ENCODE assay signal across 8 cellular contexts in genomic region chr9:4796988-4797956, GRCh38. TPM values are rescaled to one million over a fixed set of nuclear protein-coding genes. Genes with fewer than 3 reads are reported as not detected.
DNase-seq lines count a peak whose midpoint lies in the region; ATAC-seq lines count a peak whose summit lies in the region.

No MANE protein-coding gene starts in this region.

- peak overlapping the region; percentile 52; the same call in 1 of the 2 replicates for H3K27ac ChIP-seq in SK-N-MC
- H3K27ac ChIP-seq in skeletal muscle tissue (ENCODE audit: low read depth, low read length) = peak overlapping the region; percentile 34

- peaks cover 30 to 35% (median 31%) of the 10 kb centered on the region in 3 donors for H3K4me1 ChIP-seq in skeletal muscle tissue (ENCODE audit: control insufficient read depth in 3 of 3, insufficient read depth in 3 of 3, low read length in 3 of 3)

- H3K36me3 Mint-ChIP-seq in activated naive CD4-positive, alpha-beta T cell treated with anti-CD3 and anti-CD28 coated beads, Interleukin-2, amount 50 U/mL, for 72 hours = peaks cover 0 to 17% of the 10 kb centered on the region in 2 donors

- H3K9me3 Mint-ChIP-seq in activated naive CD4-positive, alpha-beta T cell treated with anti-CD3 and anti-CD28 coated beads, Interleukin-2, amount 50 U/mL, for 72 hours = peaks cover 0 to 10% of the 10 kb centered on the region in 2 donors

- DNase-seq in NCI-H2107 treated with DMSO at 0.1 percent for 48 hours (lab: John Stamatoyannopoulos, UW; ENCODE audit: unreplicated experiment) (peak; percentile 21), NCI-H2107 (lab: John Stamatoyannopoulos, UW) (no peak), HT-29 (ENCODE audit: low spot score) (peak; percentile 62), SK-N-MC (ENCODE audit: low read depth, low spot score) (no peak), foreskin melanocyte (peak; percentile 29)
- no peak for DNase-seq in activated naive CD4-positive, alpha-beta T cell treated with anti-CD3 and anti-CD28 coated beads, Interleukin-2, amount 50 U/mL, for 72 hours (ENCODE audit: low spot score in 2 of 2)

- H3K27ac Mint-ChIP-seq in activated naive CD4-positive, alpha-beta T cell treated with anti-CD3 and anti-CD28 coated beads, Interleukin-2, amount 50 U/mL, for 72 hours = no peak overlapping the region

- H3K9me3 ChIP-seq in SK-N-MC (ENCODE audit: low read depth, low read length) (no peaks in the 10 kb centered on the region), skeletal muscle tissue (ENCODE audit: control insufficient read depth in 3 of 3, low read length in 3 of 3) (no peaks in the 10 kb centered on the region)

- H3K36me3 ChIP-seq in SK-N-MC (ENCODE audit: insufficient read depth, low read length) (no peaks in the 10 kb centered on the region), skeletal muscle tissue (ENCODE audit: control insufficient read depth in 3 of 3, insufficient read depth in 3 of 3, low read length in 3 of 3) (no peaks in the 10 kb centered on the region)

- H3K9ac ChIP-seq in SK-N-MC (ENCODE audit: insufficient read length) (no peak overlapping the region), skeletal muscle tissue (ENCODE audit: low read depth in 1 of 3, low read length in 3 of 3) (no peak overlapping the region)

- no peaks in the 10 kb centered on the region for H3K27me3 ChIP-seq in skeletal muscle tissue (ENCODE audit: control insufficient read depth in 3 of 3, insufficient read depth in 3 of 3, low read length in 3 of 3)

- peak overlapping the region; percentile 14; the same call in 1 of the 2 replicates for H3K4me3 ChIP-seq in SK-N-MC
- no peak overlapping the region for H3K4me3 ChIP-seq in skeletal muscle tissue (ENCODE audit: low read length in 3 of 3)

- no peak for ATAC-seq in activated naive CD4-positive, alpha-beta T cell treated with anti-CD3 and anti-CD28 coated beads, Interleukin-2, amount 50 U/mL, for 72 hours
- no peak for ATAC-seq in GM18873 (IDR thresholded peaks at IDR 0.05; ENCODE audit: low FRiP score, unreplicated experiment)

RNA-seq across cellular contexts. Expression of gene RCL1, which starts 4.5 kb away (rescaled TPM):
- 35.1 and 51.7 TPM in 2 replicates for total RNA-seq in HT-29 (2014; rRNA removed; shearing (Covaris generic))
- total RNA-seq in skeletal muscle tissue = 33.9 TPM
- 10 to 100 TPM; 18.2 to 32.0 TPM for total RNA-seq in activated naive CD4-positive, alpha-beta T cell treated with anti-CD3 and anti-CD28 coated beads, Interleukin-2, amount 50 U/mL, for 72 hours

RNA-seq across cellular contexts. Expression of gene AK3, which starts 56.3 kb away (rescaled TPM):
- total RNA-seq in HT-29 (2014; rRNA removed; shearing (Covaris generic)) = 114 TPM in 2 replicates
- 18.3 TPM for total RNA-seq in skeletal muscle tissue
- total RNA-seq in activated naive CD4-positive, alpha-beta T cell treated with anti-CD3 and anti-CD28 coated beads, Interleukin-2, amount 50 U/mL, for 72 hours = 10 to 100 TPM; 37.5 to 44.9 TPM

Comparison
In these comparisons a context has a peak if more than half of its experiments do, and no peak if none do; other contexts are left out.
1. DNase-seq: peak in NCI-H2107 treated with DMSO at 0.1 percent for 48 hours (single experiment), HT-29 (single experiment) and foreskin melanocyte (single experiment); none in NCI-H2107 (single experiment), SK-N-MC (single experiment) and activated naive CD4-positive, alpha-beta T cell treated with anti-CD3 and anti-CD28 coated beads, Interleukin-2, amount 50 U/mL, for 72 hours (0 of 2).